Comparison of ENCODE assay signal across 14 cellular contexts in the genomic region with DNA sequence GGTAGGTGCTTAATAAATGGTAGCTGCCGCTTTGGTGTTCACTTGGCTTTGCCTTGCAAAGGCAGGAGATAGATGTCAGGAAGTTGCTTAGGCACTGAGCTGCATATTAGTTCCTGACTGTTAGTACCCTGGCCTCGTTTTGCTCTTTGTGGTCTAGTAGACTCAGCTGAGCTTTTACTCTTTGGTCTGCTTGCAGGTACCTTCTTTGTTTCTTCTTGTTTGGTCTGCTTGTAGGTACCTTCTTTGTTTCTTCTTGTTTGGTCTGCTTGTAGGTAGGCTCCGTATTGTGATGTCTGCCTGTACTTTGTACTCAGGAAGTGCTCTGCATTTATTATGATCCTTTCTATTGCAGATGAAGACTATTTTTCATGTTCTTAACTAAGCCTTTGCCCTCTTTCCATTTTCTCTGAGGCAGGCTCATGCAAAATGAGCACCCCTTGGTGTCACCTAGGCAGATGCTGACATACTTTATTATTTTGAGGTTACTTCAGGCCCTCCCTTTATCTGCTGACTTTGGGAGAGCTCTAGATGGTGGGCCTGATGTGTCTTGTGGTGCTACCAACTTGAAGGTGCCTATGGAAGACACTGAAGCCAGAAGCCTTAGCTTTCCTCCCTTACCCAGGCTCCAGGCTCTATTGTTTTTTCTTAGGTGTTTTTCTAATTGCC. TPM values are rescaled to one million over a fixed set of nuclear protein-coding genes. Genes with fewer than 3 reads are reported as not detected.
DNase-seq lines count a peak whose midpoint lies in the region; ATAC-seq and TF ChIP-seq lines count a peak whose summit lies in the region.
"Had no signal": no experiment of that assay in that cellular context is flagged by ENCODE, and none has a peak within 500 bp of the region (broad histone marks: within the 10 kb centered on the region; RNA-seq: fewer than 3 reads in every experiment).

No MANE protein-coding gene starts in this region.

- H3K27ac Mint-ChIP-seq in activated T-cell treated with anti-CD3 and anti-CD28 coated beads, Interleukin-2, amount 50 U/mL, for 72 hours: peak overlapping the region; percentile 0
- H3K27ac Mint-ChIP-seq in effector memory CD8-positive, alpha-beta T cell: no peak overlapping the region
- H3K27ac Mint-ChIP-seq in glutamatergic neuron (ENCODE audit: unreplicated experiment): no peak overlapping the region

- H3K27ac ChIP-seq in OCI-LY1 (ENCODE audit: low read depth, low read length, poor library complexity, severe bottlenecking): peak overlapping the region; percentile 23
- peak overlapping the region; percentile 69 to 82 (median 76) for H3K27ac ChIP-seq in transverse colon

- ATAC-seq in activated T-cell treated with anti-CD3 and anti-CD28 coated beads, Interleukin-2, amount 50 U/mL, for 72 hours (replicated peaks in 1 of 2): peak in 1 of 2 donors; percentile 54
- peak; percentile 33 for ATAC-seq in effector memory CD8-positive, alpha-beta T cell (replicated peaks)
- ATAC-seq: left ventricle myocardium superior; natural killer cell treated with Interleukin-12 subunit alpha and Interleukin-12 subunit beta and Interleukin-15 and Interleukin-18, amount 100 ng/mL, for 72 hours had no signal

- peaks cover 59% of the 10 kb centered on the region for H3K4me1 Mint-ChIP-seq in activated T-cell treated with anti-CD3 and anti-CD28 coated beads, Interleukin-2, amount 50 U/mL, for 72 hours (ENCODE audit: low read depth)
- peaks cover 24 to 32% of the 10 kb centered on the region in 2 donors for H3K4me1 Mint-ChIP-seq in effector memory CD8-positive, alpha-beta T cell (ENCODE audit: low read depth in 2 of 2)
- H3K4me1 Mint-ChIP-seq in glutamatergic neuron (ENCODE audit: low read depth, unreplicated experiment): peaks cover 4% of the 10 kb centered on the region

- H3K27me3 Mint-ChIP-seq in activated T-cell treated with anti-CD3 and anti-CD28 coated beads, Interleukin-2, amount 50 U/mL, for 72 hours (ENCODE audit: low read depth): no peaks in the 10 kb centered on the region
- no peaks in the 10 kb centered on the region for H3K27me3 Mint-ChIP-seq in effector memory CD8-positive, alpha-beta T cell
- no peaks in the 10 kb centered on the region for H3K27me3 Mint-ChIP-seq in glutamatergic neuron (ENCODE audit: unreplicated experiment)
- H3K27me3 Mint-ChIP-seq: natural killer cell treated with Interleukin-12 subunit alpha and Interleukin-12 subunit beta and Interleukin-15 and Interleukin-18, amount 100 ng/mL, for 72 hours had no signal

- intact Hi-C loops in transverse colon (cut with DNase I; ENCODE audit: low total_unique reads): no loop called here

- H3K4me3 ChIP-seq in OCI-LY1 (ENCODE audit: low read depth, low read length, poor library complexity, severe bottlenecking): no peak overlapping the region
- peak overlapping the region in 1 of 4 donors; percentile 24 for H3K4me3 ChIP-seq in transverse colon
- H3K4me3 ChIP-seq in BE2C (ENCODE audit: low read depth, low read length): no peak overlapping the region
- H3K4me3 ChIP-seq: breast epithelium had no signal

- DNase-seq in activated T-cell treated with anti-CD3 and anti-CD28 coated beads, Interleukin-2, amount 50 U/mL, for 72 hours: no peak
- DNase-seq in activated T-cell treated with anti-CD3 and anti-CD28 coated beads, Interleukin-2, amount 50 U/mL, for 48 hours: no peak
- no peak for DNase-seq in effector memory CD8-positive, alpha-beta T cell
- no peak for DNase-seq in transverse colon
- no peak for DNase-seq in BE2C
- DNase-seq in GM20000 (ENCODE audit: low spot score): no peak
- DNase-seq in glutamatergic neuron: no peak
- DNase-seq: activated gamma-delta T cell, left ventricle myocardium superior, MM.1S, NCI-H526 had no signal

- peaks cover 4 to 13% of the 10 kb centered on the region in 2 donors for H3K36me3 Mint-ChIP-seq in activated T-cell treated with anti-CD3 and anti-CD28 coated beads, Interleukin-2, amount 50 U/mL, for 72 hours (ENCODE audit: insufficient read depth in 2 of 2)
- peaks cover 4% of the 10 kb centered on the region for H3K36me3 Mint-ChIP-seq in effector memory CD8-positive, alpha-beta T cell (ENCODE audit: insufficient read depth)
- H3K36me3 Mint-ChIP-seq in glutamatergic neuron (ENCODE audit: unreplicated experiment): peaks cover 5% of the 10 kb centered on the region

- WGBS in transverse colon (ENCODE audit: low coverage in 1 of 2), 2 donors: 55 to 59% methylated on average over 2 to 3 of the region's 3 CpGs

- H3K4me2 ChIP-seq in OCI-LY1 (ENCODE audit: low read length): peak overlapping the region; percentile 22; the same call in 1 of the 2 replicates

- H2AFZ ChIP-seq in OCI-LY1 (ENCODE audit: low read length): no peak overlapping the region

- H3K4me1 ChIP-seq in OCI-LY1 (ENCODE audit: insufficient read depth, low read length, severe bottlenecking) (peaks cover 33% of the 10 kb centered on the region), transverse colon (peaks cover 0 to 45% (median 16%) of the 10 kb centered on the region in 4 donors), BE2C (no peaks in the 10 kb centered on the region)
- H3K4me1 ChIP-seq: breast epithelium had no signal

- no peak for TF ChIP-seq CTCF in OCI-LY1 (IDR thresholded peaks at IDR 0.05; ENCODE audit: low read length)
- no peak for TF ChIP-seq CTCF in transverse colon (IDR thresholded peaks at IDR 0.05)
- TF ChIP-seq CTCF in BE2C (IDR thresholded peaks at IDR 0.05; ENCODE audit: low read depth, low read length): no peak
- TF ChIP-seq CTCF in GM20000 (IDR thresholded peaks at IDR 0.05; ENCODE audit: extremely low read depth, missing control alignments): no peak
- TF ChIP-seq CTCF in glutamatergic neuron (IDR thresholded peaks at IDR 0.05; ENCODE audit: partially characterized antibody, unreplicated experiment): no peak

- TF ChIP-seq POLR2A in transverse colon (IDR thresholded peaks at IDR 0.05): no peak

- H3K36me3 ChIP-seq in OCI-LY1 (ENCODE audit: insufficient read depth, low read length) (peaks cover 48% of the 10 kb centered on the region), transverse colon (no peaks in the 10 kb centered on the region), BE2C (no peaks in the 10 kb centered on the region)
- H3K36me3 ChIP-seq: breast epithelium had no signal

- in situ Hi-C loops in transverse colon (cut with MboI; ENCODE audit: low pct_ligation_motif_present in 1 of 4, low pct_unique_long_range_greater_than_20kb in 1 of 4, low sequenced_read_pairs in 3 of 4): no loop called here

- H3K27me3 ChIP-seq in OCI-LY1 (ENCODE audit: insufficient read depth, low read length) (no peaks in the 10 kb centered on the region), transverse colon (no peaks in the 10 kb centered on the region), BE2C (no peaks in the 10 kb centered on the region)
- H3K27me3 ChIP-seq: breast epithelium had no signal

- no peaks in the 10 kb centered on the region for H3K9me2 ChIP-seq in OCI-LY1 (ENCODE audit: low read depth, low read length)

- peak overlapping the region; percentile 12 to 14 for H3K4me3 Mint-ChIP-seq in activated T-cell treated with anti-CD3 and anti-CD28 coated beads, Interleukin-2, amount 50 U/mL, for 72 hours
- peak overlapping the region in 1 of 2 donors; percentile 20 for H3K4me3 Mint-ChIP-seq in effector memory CD8-positive, alpha-beta T cell
- no peak overlapping the region for H3K4me3 Mint-ChIP-seq in glutamatergic neuron (ENCODE audit: unreplicated experiment)
- H3K4me3 Mint-ChIP-seq: natural killer cell treated with Interleukin-12 subunit alpha and Interleukin-12 subunit beta and Interleukin-15 and Interleukin-18, amount 100 ng/mL, for 72 hours had no signal

- H3K9me3 ChIP-seq in OCI-LY1 (ENCODE audit: low read length) (no peaks in the 10 kb centered on the region), transverse colon (no peaks in the 10 kb centered on the region), BE2C (no peaks in the 10 kb centered on the region)
- H3K9me3 ChIP-seq: breast epithelium had no signal

- H3K9me3 Mint-ChIP-seq in activated T-cell treated with anti-CD3 and anti-CD28 coated beads, Interleukin-2, amount 50 U/mL, for 72 hours: no peaks in the 10 kb centered on the region
- no peaks in the 10 kb centered on the region for H3K9me3 Mint-ChIP-seq in effector memory CD8-positive, alpha-beta T cell
- peaks cover 1% of the 10 kb centered on the region for H3K9me3 Mint-ChIP-seq in glutamatergic neuron (ENCODE audit: unreplicated experiment)
- H3K9me3 Mint-ChIP-seq: natural killer cell treated with Interleukin-12 subunit alpha and Interleukin-12 subunit beta and Interleukin-15 and Interleukin-18, amount 100 ng/mL, for 72 hours had no signal

- no peak overlapping the region for H3K9ac ChIP-seq in OCI-LY1 (ENCODE audit: low read length)

- peaks cover 61% of the 10 kb centered on the region for H3K79me2 ChIP-seq in OCI-LY1 (ENCODE audit: insufficient read depth, low read length)

- no peaks in the 10 kb centered on the region for H3F3A ChIP-seq in OCI-LY1 (ENCODE audit: insufficient read depth, low read length)

- TF ChIP-seq EP300 in transverse colon (IDR thresholded peaks at IDR 0.05; ENCODE audit: low read depth): no peak

- H4K20me1 ChIP-seq in OCI-LY1 (ENCODE audit: insufficient read depth, low read length): no peaks in the 10 kb centered on the region

RNA-seq across cellular contexts. Expression of a gene that starts 6.0 kb away (rescaled TPM):
- total RNA-seq in activated T-cell treated with anti-CD3 and anti-CD28 coated beads, Interleukin-2, amount 50 U/mL, for 72 hours: 10 to 100 TPM; 32.3 to 43.8 TPM
- total RNA-seq in transverse colon (10 to 100 TPM in 2 of 4 donors, 1 to 10 TPM in 2; 2.2 to 20.8 (median 9.7) TPM), glutamatergic neuron (ENCODE audit: unreplicated experiment) (8.1 TPM)
- polyA plus RNA-seq in BE2C (2012; ENCODE audit: insufficient read depth, insufficient read length, low read depth): 19.4 TPM
